8 cellular contexts compared by ENCODE assay signal in genomic region chr13:80363890-80364503, GRCh38. TPM values are rescaled to one million over a fixed set of nuclear protein-coding genes. Genes with fewer than 3 reads are reported as not detected.
DNase-seq lines count a peak whose midpoint lies in the region; ATAC-seq and TF ChIP-seq lines count a peak whose summit lies in the region.

No MANE protein-coding gene starts in this region.

- H3K27ac ChIP-seq in dorsolateral prefrontal cortex (no peak overlapping the region), parathyroid adenoma (no peak overlapping the region)

- peak overlapping the region; percentile 37 for H3K4me2 ChIP-seq in parathyroid adenoma (ENCODE audit: low read length)

- H3K79me2 ChIP-seq in parathyroid adenoma: no peaks in the 10 kb centered on the region

- intact Hi-C loops in dorsolateral prefrontal cortex (cut with DNase I): loop anchor here (2.0 to 10.0 kb wide), 5 partner anchors 21 to 819 kb away; no protein-coding TSS in a partner anchor

- peak overlapping the region in 42 of 59 donors; percentile 5 to 54 (median 36) for H3K4me3 ChIP-seq in dorsolateral prefrontal cortex
- peak overlapping the region; percentile 35 for H3K4me3 ChIP-seq in parathyroid adenoma (ENCODE audit: low read depth, low read length)

- ATAC-seq in HG02763 (IDR thresholded peaks at IDR 0.05; ENCODE audit: unreplicated experiment) (no peak), HG02885 (IDR thresholded peaks at IDR 0.05; ENCODE audit: poor library complexity, unreplicated experiment) (no peak)

- TF ChIP-seq CTCF in dorsolateral prefrontal cortex (IDR thresholded peaks at IDR 0.05 in 54 of 56, conservative IDR thresholded peaks at IDR 0.05 in 2 of 56; ENCODE audit: low read depth in 1 of 56, partially characterized antibody in 56 of 56): peak; percentile 77 to 98 (median 89)
- TF ChIP-seq CTCF in parathyroid adenoma (IDR thresholded peaks at IDR 0.05): peak; percentile 62

- no peak overlapping the region for H2AFZ ChIP-seq in parathyroid adenoma

- H3K36me3 ChIP-seq in parathyroid adenoma (ENCODE audit: control insufficient read depth, insufficient read depth, low read length): no peaks in the 10 kb centered on the region

- H3K4me1 ChIP-seq in parathyroid adenoma: no peaks in the 10 kb centered on the region

- H3K27me3 ChIP-seq in dorsolateral prefrontal cortex: no peaks in the 10 kb centered on the region
- H3K27me3 ChIP-seq in parathyroid adenoma (ENCODE audit: control insufficient read depth, insufficient read depth, low read length): no peaks in the 10 kb centered on the region

- H3K9me3 ChIP-seq in parathyroid adenoma (ENCODE audit: control insufficient read depth, low read length): no peaks in the 10 kb centered on the region

- H3K9ac ChIP-seq in parathyroid adenoma: no peak overlapping the region

- DNase-seq in NCI-H2171 treated with DMSO at 0.1 percent for 48 hours (lab: John Stamatoyannopoulos, UW): peak; percentile 20
- DNase-seq in NCI-H2171 (lab: John Stamatoyannopoulos, UW): no peak
- DNase-seq in NOMO-1 treated with DMSO at 0.1 percent for 48 hours (lab: John Stamatoyannopoulos, UW; ENCODE audit: unreplicated experiment): peak; percentile 17
- no peak for DNase-seq in dorsolateral prefrontal cortex
- no peak for DNase-seq in NCI-H2029 treated with DMSO at 0.1 percent for 48 hours (lab: John Stamatoyannopoulos, UW)

RNA-seq across cellular contexts. Expression of gene SPRY2, which starts 23.1 kb away (rescaled TPM):
- 10 to 100 TPM; 32.1 to 76.2 (median 48.1) TPM for total RNA-seq in dorsolateral prefrontal cortex

Comparison
In these comparisons a context has a peak if more than half of its experiments do, and no peak if none do; other contexts are left out.
1. DNase-seq: peak in NCI-H2171 treated with DMSO at 0.1 percent for 48 hours (single experiment) and NOMO-1 treated with DMSO at 0.1 percent for 48 hours (single experiment); none in NCI-H2171 (single experiment), dorsolateral prefrontal cortex (0 of 10) and NCI-H2029 treated with DMSO at 0.1 percent for 48 hours (single experiment).